In genomic region chr2:215365184-215365658, GRCh38 we compare ENCODE assay signal across 20 cellular contexts.
DNase-seq lines count a peak whose midpoint lies in the region; ATAC-seq and TF ChIP-seq lines count a peak whose summit lies in the region.
"Had no signal": no experiment of that assay in that cellular context is flagged by ENCODE, and none has a peak within 500 bp of the region (broad histone marks: within the 10 kb centered on the region; RNA-seq: fewer than 3 reads in every experiment).

No MANE protein-coding gene starts in this region.

- peak; percentile 51 for ATAC-seq in GM21529 (IDR thresholded peaks at IDR 0.05; ENCODE audit: unreplicated experiment)
- peak; percentile 50 for ATAC-seq in HG03442 (IDR thresholded peaks at IDR 0.05; ENCODE audit: unreplicated experiment)
- ATAC-seq: esophagus mucosa, natural killer cell, psoas muscle had no signal

- DNase-seq in GM13976 (ENCODE audit: low spot score), result peak; percentile 48
- DNase-seq in fibroblast of peridontal ligament (ENCODE audit: extremely low read depth), result peak; percentile 24
- DNase-seq in WERI-Rb-1, result no peak
- DNase-seq in activated T-cell treated with anti-CD3 and anti-CD28 coated beads, Interleukin-2, amount 50 U/mL, for 48 hours, result no peak
- DNase-seq in NCI-H510A treated with DMSO at 0.1 percent for 48 hours (lab: John Stamatoyannopoulos, UW), result no peak
- no peak for DNase-seq in C1 segment of cervical spinal cord (lab: John Stamatoyannopoulos, UW)
- DNase-seq: activated CD4-positive, alpha-beta T cell treated with anti-CD3 and anti-CD28 coated beads, Interleukin-2, amount 50 U/mL, for 4 hours; activated naive CD8-positive, alpha-beta T cell treated with anti-CD3 and anti-CD28 coated beads for 36 hours; activated T-cell treated with anti-CD3 and anti-CD28 coated beads, Interleukin-2, amount 50 U/mL, for 1 hour; AML-193; islet precursor cell; natural killer cell; NCI-H345; psoas muscle; RPMI8226; stimulated activated CD4-positive, alpha-beta T cell treated with anti-CD3 and anti-CD28 coated beads, Interleukin-12 subunit alpha, Interleukin-12 subunit beta, amount 100 ng/mL, for 4 hours; thyroid gland had no signal

- H3K4me3 ChIP-seq in WERI-Rb-1 (ENCODE audit: low read depth, low read length), result no peak overlapping the region
- H3K4me3 ChIP-seq: psoas muscle, thyroid gland had no signal

- H3K9me3 ChIP-seq in WERI-Rb-1 (ENCODE audit: severe bottlenecking), result no peaks in the 10 kb centered on the region
- H3K9me3 ChIP-seq: psoas muscle, thyroid gland had no signal

- in situ Hi-C loops in GM13976 (cut with MboI; ENCODE audit: low sequenced_read_pairs, unreplicated experiment), result no loop called here

- H3K27ac ChIP-seq in WERI-Rb-1, result no peak overlapping the region
- H3K27ac ChIP-seq: psoas muscle, thyroid gland had no signal

- H3K36me3 ChIP-seq in WERI-Rb-1, result no peaks in the 10 kb centered on the region

- TF ChIP-seq CTCF in GM13976 (IDR thresholded peaks at IDR 0.05; ENCODE audit: borderline replicate concordance, control extremely low read depth, extremely low read depth, insufficient read depth, missing control alignments) (no peak), WERI-Rb-1 (IDR thresholded peaks at IDR 0.05; ENCODE audit: low read depth, low read length) (no peak)

- no peaks in the 10 kb centered on the region for H3K27me3 ChIP-seq in WERI-Rb-1 (ENCODE audit: insufficient read depth, low read depth, severe bottlenecking)
- H3K27me3 ChIP-seq: thyroid gland had no signal

Comparison
In these comparisons a context has a peak if more than half of its experiments do, and no peak if none do; other contexts are left out.
1. DNase-seq: peak in GM13976 (single experiment) and fibroblast of peridontal ligament (single experiment); none in WERI-Rb-1 (single experiment), activated T-cell treated with anti-CD3 and anti-CD28 coated beads, Interleukin-2, amount 50 U/mL, for 48 hours (0 of 2), NCI-H510A treated with DMSO at 0.1 percent for 48 hours (single experiment) and C1 segment of cervical spinal cord (0 of 14).